In genomic region chr7:45874408-45875131, GRCh38 we compare ENCODE assay signal across 13 cellular contexts. TPM values are rescaled to one million over a fixed set of nuclear protein-coding genes. Genes with fewer than 3 reads are reported as not detected.
DNase-seq lines count a peak whose midpoint lies in the region; ATAC-seq, FAIRE-seq and TF ChIP-seq lines count a peak whose summit lies in the region.
"Had no signal": no experiment of that assay in that cellular context is flagged by ENCODE, and none has a peak within 500 bp of the region (broad histone marks: within the 10 kb centered on the region; RNA-seq: fewer than 3 reads in every experiment).

No MANE protein-coding gene starts in this region.

- dilution Hi-C loops in endothelial cell of umbilical vein (cut with MboI; ENCODE audit: extremely low pct_ligation_motif_present, low sequenced_read_pairs) = no loop called here

- H3K36me3 ChIP-seq in Panc1 (ENCODE audit: control insufficient read depth, insufficient read depth, low read length) = no peaks in the 10 kb centered on the region
- no peaks in the 10 kb centered on the region for H3K36me3 ChIP-seq in endothelial cell of umbilical vein (ENCODE audit: control insufficient read depth in 2 of 2, extremely low read depth in 1 of 2, insufficient read depth in 2 of 2, low read length in 2 of 2)
- H3K36me3 ChIP-seq: suprapubic skin had no signal

- H3K4me2 ChIP-seq in endothelial cell of umbilical vein (ENCODE audit: insufficient read depth, low read length) = peak overlapping the region; percentile 3

- no peak overlapping the region for H3K9ac ChIP-seq in endothelial cell of umbilical vein (replicated peaks; ENCODE audit: extremely low read depth, insufficient read depth, low read length)

- DNase-seq in GM03348 (ENCODE audit: low spot score) = peak; percentile 74
- DNase-seq in Panc1 (ENCODE audit: low read depth, low spot score) = no peak
- peak; percentile 82 for DNase-seq in endothelial cell of umbilical vein (ENCODE audit: low read depth, low spot score)
- no peak for DNase-seq in osteocyte (ENCODE audit: extremely low spot score, unreplicated experiment)
- no peak for DNase-seq in middle frontal gyrus (ENCODE audit: extremely low spot score, low spot score)
- DNase-seq in NCI-H446 treated with DMSO at 0.1 percent for 48 hours (lab: John Stamatoyannopoulos, UW) = no peak
- DNase-seq: activated B cell treated with CpG ODN at 0.5 μM for 24 hours, NCI-H69, right cardiac atrium had no signal

- no peak overlapping the region for H3K4me3 Mint-ChIP-seq in osteocyte (ENCODE audit: unreplicated experiment)
- H3K4me3 Mint-ChIP-seq: activated B cell treated with CpG ODN at 0.5 μM for 24 hours had no signal

- no peak for TF ChIP-seq POLR2A in endothelial cell of umbilical vein (IDR thresholded peaks at IDR 0.05; ENCODE audit: low read depth, low read length)

- H3K27me3 ChIP-seq in Panc1 (ENCODE audit: control insufficient read depth, insufficient read depth, low read length) (peaks cover 4% of the 10 kb centered on the region; the same call in 1 of the 2 replicates), endothelial cell of umbilical vein (ENCODE audit: control insufficient read depth in 2 of 2, insufficient read depth in 2 of 2, low read length in 2 of 2) (no peaks in the 10 kb centered on the region)
- H3K27me3 ChIP-seq: suprapubic skin had no signal

- peak overlapping the region; percentile 54 for H3K27ac Mint-ChIP-seq in osteocyte (ENCODE audit: unreplicated experiment)
- H3K27ac Mint-ChIP-seq: activated B cell treated with CpG ODN at 0.5 μM for 24 hours had no signal

- H3K4me3 ChIP-seq in Panc1 (ENCODE audit: low read depth in 2 of 2, low read length in 2 of 2) (no peak overlapping the region), endothelial cell of umbilical vein (replicated peaks in 1 of 3; ENCODE audit: insufficient read depth in 1 of 3, low read depth in 1 of 3, low read length in 3 of 3) (no peak overlapping the region)
- H3K4me3 ChIP-seq: suprapubic skin had no signal

- BruUV-seq in Panc1 (replicated peaks; lab: Mats Ljungman, UMichigan) (no TSS peak), endothelial cell of umbilical vein (replicated peaks; lab: Mats Ljungman, UMichigan) (no TSS peak)

- intact Hi-C loops in Panc1 (cut with micrococcal nuclease; ENCODE audit: unreplicated experiment) (no loop called here), endothelial cell of umbilical vein (cut with micrococcal nuclease) (loop anchor here (1.0 kb wide), 2 partner anchors 15 to 43 kb away; no protein-coding TSS in a partner anchor)

- H3K27ac ChIP-seq in Panc1 (ENCODE audit: low read length) (no peak overlapping the region), endothelial cell of umbilical vein (ENCODE audit: insufficient read depth, low read depth, low read length) (peak overlapping the region; percentile 75)
- H3K27ac ChIP-seq: suprapubic skin had no signal

- peaks cover 16% of the 10 kb centered on the region for H3K9me3 Mint-ChIP-seq in osteocyte (ENCODE audit: unreplicated experiment)

- H4K20me1 ChIP-seq in endothelial cell of umbilical vein (replicated peaks; ENCODE audit: control insufficient read depth, extremely low read depth, insufficient read depth, low read length) = no peaks in the 10 kb centered on the region

- ATAC-seq in Panc1 = peak; percentile 73
- no peak for ATAC-seq in GM19455 (IDR thresholded peaks at IDR 0.05; ENCODE audit: unreplicated experiment)
- no peak for ATAC-seq in GM21367 (IDR thresholded peaks at IDR 0.05; ENCODE audit: unreplicated experiment)

- no peak for TF ChIP-seq CTCF in Panc1 (IDR thresholded peaks at IDR 0.05)
- TF ChIP-seq CTCF in endothelial cell of umbilical vein (IDR thresholded peaks at IDR 0.05; ENCODE audit: extremely low read depth in 1 of 2, insufficient read depth in 1 of 2, low read depth in 1 of 2, low read length in 2 of 2) = no peak
- TF ChIP-seq CTCF in osteocyte (IDR thresholded peaks at IDR 0.05) = no peak

- H3K4me1 ChIP-seq in Panc1 (ENCODE audit: control insufficient read depth, insufficient read depth, low read length) = no peaks in the 10 kb centered on the region; the same call in 1 of the 2 replicates
- H3K4me1 ChIP-seq in endothelial cell of umbilical vein (ENCODE audit: control insufficient read depth, extremely low read depth, insufficient read depth, low read length) = peaks cover 15% of the 10 kb centered on the region
- H3K4me1 ChIP-seq: suprapubic skin had no signal

- CTCF ChIA-PET in Panc1 (lab: Charles Lee) (no interaction called here), endothelial cell of umbilical vein (lab: Charles Lee) (interaction anchor here (1.0 to 1.6 kb wide), 3 partner anchors 9 to 48 kb away, joined by 3 to 4 read pairs (median 4); no protein-coding TSS in a partner anchor)

- H3K27me3 Mint-ChIP-seq in osteocyte (ENCODE audit: unreplicated experiment) = no peaks in the 10 kb centered on the region

- no peaks in the 10 kb centered on the region for H3K36me3 Mint-ChIP-seq in osteocyte (ENCODE audit: unreplicated experiment)

- in situ Hi-C loops in Panc1 (cut with HindIII; ENCODE audit: low pct_unique_long_range_greater_than_20kb, low sequenced_read_pairs) = no loop called here

- peak; percentile 95 for FAIRE-seq in endothelial cell of umbilical vein (lab: Jason Lieb, UNC)

- H3K79me2 ChIP-seq in endothelial cell of umbilical vein (ENCODE audit: control insufficient read depth, insufficient read depth, low read length) = no peaks in the 10 kb centered on the region

- H3K9me1 ChIP-seq in endothelial cell of umbilical vein (replicated peaks; ENCODE audit: control insufficient read depth, extremely low read depth, insufficient read depth, low read length) = no peaks in the 10 kb centered on the region

- H2AFZ ChIP-seq in endothelial cell of umbilical vein (ENCODE audit: low read depth, low read length) = peak overlapping the region; percentile 4

- POLR2A ChIA-PET in Panc1 (lab: Charles Lee) (no interaction called here), endothelial cell of umbilical vein (lab: Charles Lee) (no interaction called here)

- no peaks in the 10 kb centered on the region for H3K9me3 ChIP-seq in Panc1 (ENCODE audit: control insufficient read depth, insufficient read depth, low read depth, low read length)
- no peaks in the 10 kb centered on the region for H3K9me3 ChIP-seq in endothelial cell of umbilical vein (replicated peaks; ENCODE audit: control insufficient read depth, insufficient read depth, low read length)

- peaks cover 15% of the 10 kb centered on the region for H3K4me1 Mint-ChIP-seq in osteocyte (ENCODE audit: unreplicated experiment)
- H3K4me1 Mint-ChIP-seq: activated B cell treated with CpG ODN at 0.5 μM for 24 hours had no signal

TF ChIP-seq in endothelial cell of umbilical vein, 7 proteins besides CTCF, POLR2A, EP300 and RAD21:
- TF ChIP-seq JUN (IDR thresholded peaks at IDR 0.05; ENCODE audit: borderline replicate concordance, insufficient read depth, insufficient read length, low read depth) (peak; percentile 97), GATA2 (IDR thresholded peaks at IDR 0.05; ENCODE audit: insufficient read depth, insufficient read length, low read depth, low read length) (peak; percentile 92), MYC (IDR thresholded peaks at IDR 0.05; ENCODE audit: low read depth, low read length) (no peak), FOS (IDR thresholded peaks at IDR 0.05; ENCODE audit: borderline replicate concordance, insufficient read depth, low read length) (peak; percentile 91), POLR2AphosphoS5 (IDR thresholded peaks at IDR 0.05; ENCODE audit: insufficient read depth, low read depth, low read length) (peak; percentile 66), MAX (IDR thresholded peaks at IDR 0.05; ENCODE audit: insufficient read depth, insufficient read length) (no peak), EZH2 (IDR thresholded peaks at IDR 0.05; ENCODE audit: borderline replicate concordance, low read depth, low read length, severe bottlenecking) (no peak)

RNA-seq across cellular contexts. Expression of gene CCDC201, which starts 1.7 kb away (rescaled TPM):
- total RNA-seq in Panc1 (2021; ENCODE audit: unreplicated experiment) = not detected
- polyA plus RNA-seq in Panc1 (2012; ENCODE audit: insufficient read length) = not detected
- not detected in 2 replicates for total RNA-seq in endothelial cell of umbilical vein
- not detected in 2 replicates for polyA plus RNA-seq in endothelial cell of umbilical vein
- polyA plus RNA-seq in endothelial cell of umbilical vein (2011; cell fraction: cytosol; rRNA removed) = not detected in 2 replicates
- not detected in 2 replicates for polyA plus RNA-seq in endothelial cell of umbilical vein (2011; cell fraction: nucleus; rRNA removed)
- polyA plus RNA-seq in endothelial cell of umbilical vein (2012) = not detected in 2 replicates
- not detected in 2 replicates for polyA minus RNA-seq in endothelial cell of umbilical vein
- not detected for polyA minus RNA-seq in endothelial cell of umbilical vein (2011; cell fraction: cytosol; rRNA and poly(A)+ RNA removed)
- polyA minus RNA-seq in endothelial cell of umbilical vein (2011; cell fraction: nucleus; rRNA and poly(A)+ RNA removed) = not detected in 2 replicates
- not detected in 2 replicates for total RNA-seq in osteocyte
- total RNA-seq: activated B cell treated with CpG ODN at 0.5 μM for 24 hours, right cardiac atrium, SK-MEL-5, suprapubic skin had no signal
- polyA plus RNA-seq: right cardiac atrium had no signal

RNA-seq across cellular contexts. Expression of gene IGFBP1, which starts 13.7 kb away (rescaled TPM):
- 0.33 TPM for total RNA-seq in Panc1 (2021; ENCODE audit: unreplicated experiment)
- polyA plus RNA-seq in Panc1 (2012; ENCODE audit: insufficient read length) = not detected
- total RNA-seq in endothelial cell of umbilical vein = 2.3 and 4.0 TPM in 2 replicates
- 0.56 and 0.57 TPM in 2 replicates for polyA plus RNA-seq in endothelial cell of umbilical vein
- 0.76 and 0.97 TPM in 2 replicates for polyA plus RNA-seq in endothelial cell of umbilical vein (2011; cell fraction: cytosol; rRNA removed)
- polyA plus RNA-seq in endothelial cell of umbilical vein (2011; cell fraction: nucleus; rRNA removed) = 1.2 TPM in 2 replicates
- polyA plus RNA-seq in endothelial cell of umbilical vein (2012) = 4.4 and 7.2 TPM in 2 replicates
- polyA minus RNA-seq in endothelial cell of umbilical vein = 0.27 TPM in 1 of 2 replicates, not detected in the other
- not detected for polyA minus RNA-seq in endothelial cell of umbilical vein (2011; cell fraction: cytosol; rRNA and poly(A)+ RNA removed)
- 0.53 and 0.58 TPM in 2 replicates for polyA minus RNA-seq in endothelial cell of umbilical vein (2011; cell fraction: nucleus; rRNA and poly(A)+ RNA removed)
- total RNA-seq in osteocyte = 1.9 and 2.4 TPM in 2 replicates
- total RNA-seq: activated B cell treated with CpG ODN at 0.5 μM for 24 hours, SK-MEL-5 had no signal

RNA-seq across cellular contexts. Expression of gene IGFBP3, which starts 46.5 kb away (rescaled TPM):
- total RNA-seq in Panc1 (2021; ENCODE audit: unreplicated experiment) (6.0 TPM), endothelial cell of umbilical vein (8.1 and 10.1 TPM in 2 replicates), osteocyte (294 and 321 TPM in 2 replicates)
- polyA plus RNA-seq in Panc1 (2012; ENCODE audit: insufficient read length) = 11.4 TPM
- polyA plus RNA-seq in endothelial cell of umbilical vein = 3.0 and 3.4 TPM in 2 replicates
- 4.6 and 5.3 TPM in 2 replicates for polyA plus RNA-seq in endothelial cell of umbilical vein (2011; cell fraction: cytosol; rRNA removed)
- polyA plus RNA-seq in endothelial cell of umbilical vein (2011; cell fraction: nucleus; rRNA removed) = 7.2 and 7.5 TPM in 2 replicates
- polyA plus RNA-seq in endothelial cell of umbilical vein (2012) = 5.1 and 9.2 TPM in 2 replicates
- polyA minus RNA-seq in endothelial cell of umbilical vein = 2.1 and 2.2 TPM in 2 replicates
- 46.0 TPM for polyA minus RNA-seq in endothelial cell of umbilical vein (2011; cell fraction: cytosol; rRNA and poly(A)+ RNA removed)
- polyA minus RNA-seq in endothelial cell of umbilical vein (2011; cell fraction: nucleus; rRNA and poly(A)+ RNA removed) = 4.3 and 7.6 TPM in 2 replicates
- total RNA-seq: activated B cell treated with CpG ODN at 0.5 μM for 24 hours had no signal

Comparison
In these comparisons a context has a peak if more than half of its experiments do, and no peak if none do; other contexts are left out.
1. DNase-seq: peak in GM03348 (single experiment) and endothelial cell of umbilical vein (single experiment); none in Panc1 (single experiment), osteocyte (single experiment), middle frontal gyrus (single experiment) and NCI-H446 treated with DMSO at 0.1 percent for 48 hours (single experiment).
2. RNA of gene IGFBP3, which starts 46.5 kb away (total RNA-seq): 294 to 321 TPM in osteocyte; 8.1 to 10.1 TPM in endothelial cell of umbilical vein and 6.0 TPM in Panc1 (single experiment); every median in the first group is over 10 times any median in the second.